1 cellular context compared by ENCODE assay signal in the genomic region with DNA sequence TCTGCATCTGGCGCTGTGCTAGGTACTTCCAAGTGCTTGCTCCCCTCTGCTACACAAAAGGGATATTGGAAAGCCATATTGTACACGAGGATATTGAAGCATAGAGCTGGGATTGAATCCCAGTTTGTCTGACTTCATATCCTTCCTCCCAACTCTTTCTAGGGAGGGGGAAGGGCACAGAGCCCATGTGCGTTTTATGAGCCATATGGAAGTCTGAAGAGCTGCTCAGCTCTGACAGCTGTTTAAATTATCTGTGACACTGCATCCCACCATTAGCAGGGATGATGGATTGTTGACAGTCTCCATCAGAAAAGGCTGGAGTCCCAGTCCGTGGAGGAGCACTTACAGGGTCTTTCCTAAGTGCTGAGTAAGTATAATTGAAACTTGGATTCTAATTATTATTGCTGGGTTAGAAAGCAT.
TF ChIP-seq lines count a peak whose summit lies in the region.

No MANE protein-coding gene starts in this region.

TF ChIP-seq in GM23338, 12 proteins besides CTCF, POLR2A, EP300 and RAD21:
- TF ChIP-seq ZNF462 (CRISPR knock-in tag; IDR thresholded peaks at IDR 0.05) (no peak), ZNF114 (CRISPR knock-in tag; IDR thresholded peaks at IDR 0.05) (no peak), CREB1 (CRISPR knock-in tag; IDR thresholded peaks at IDR 0.05; ENCODE audit: low read depth) (no peak), JUNB (IDR thresholded peaks at IDR 0.05; ENCODE audit: unreplicated experiment) (no peak), EZH2phosphoT487 (IDR thresholded peaks at IDR 0.05; ENCODE audit: unreplicated experiment) (no peak), ZNF331 (CRISPR knock-in tag; IDR thresholded peaks at IDR 0.05; ENCODE audit: low read depth) (no peak), EZH2 (IDR thresholded peaks at IDR 0.05; ENCODE audit: low read depth, unreplicated experiment) (no peak), STAT1 (IDR thresholded peaks at IDR 0.05; ENCODE audit: unreplicated experiment) (no peak), NANOG (IDR thresholded peaks at IDR 0.05; ENCODE audit: borderline replicate concordance) (no peak), POLR2AphosphoS5 (IDR thresholded peaks at IDR 0.05; ENCODE audit: low read depth) (no peak), ETS1 (IDR thresholded peaks at IDR 0.05) (no peak)
- TF ChIP-seq, protein P1, sequence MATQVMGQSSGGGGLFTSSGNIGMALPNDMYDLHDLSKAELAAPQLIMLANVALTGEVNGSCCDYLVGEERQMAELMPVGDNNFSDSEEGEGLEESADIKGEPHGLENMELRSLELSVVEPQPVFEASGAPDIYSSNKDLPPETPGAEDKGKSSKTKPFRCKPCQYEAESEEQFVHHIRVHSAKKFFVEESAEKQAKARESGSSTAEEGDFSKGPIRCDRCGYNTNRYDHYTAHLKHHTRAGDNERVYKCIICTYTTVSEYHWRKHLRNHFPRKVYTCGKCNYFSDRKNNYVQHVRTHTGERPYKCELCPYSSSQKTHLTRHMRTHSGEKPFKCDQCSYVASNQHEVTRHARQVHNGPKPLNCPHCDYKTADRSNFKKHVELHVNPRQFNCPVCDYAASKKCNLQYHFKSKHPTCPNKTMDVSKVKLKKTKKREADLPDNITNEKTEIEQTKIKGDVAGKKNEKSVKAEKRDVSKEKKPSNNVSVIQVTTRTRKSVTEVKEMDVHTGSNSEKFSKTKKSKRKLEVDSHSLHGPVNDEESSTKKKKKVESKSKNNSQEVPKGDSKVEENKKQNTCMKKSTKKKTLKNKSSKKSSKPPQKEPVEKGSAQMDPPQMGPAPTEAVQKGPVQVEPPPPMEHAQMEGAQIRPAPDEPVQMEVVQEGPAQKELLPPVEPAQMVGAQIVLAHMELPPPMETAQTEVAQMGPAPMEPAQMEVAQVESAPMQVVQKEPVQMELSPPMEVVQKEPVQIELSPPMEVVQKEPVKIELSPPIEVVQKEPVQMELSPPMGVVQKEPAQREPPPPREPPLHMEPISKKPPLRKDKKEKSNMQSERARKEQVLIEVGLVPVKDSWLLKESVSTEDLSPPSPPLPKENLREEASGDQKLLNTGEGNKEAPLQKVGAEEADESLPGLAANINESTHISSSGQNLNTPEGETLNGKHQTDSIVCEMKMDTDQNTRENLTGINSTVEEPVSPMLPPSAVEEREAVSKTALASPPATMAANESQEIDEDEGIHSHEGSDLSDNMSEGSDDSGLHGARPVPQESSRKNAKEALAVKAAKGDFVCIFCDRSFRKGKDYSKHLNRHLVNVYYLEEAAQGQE (IDR thresholded peaks at IDR 0.05; ENCODE audit: unreplicated experiment) = no peak
TF ChIP-seq in GM23338: peak in this region for 0.
